15 cellular contexts compared by ENCODE assay signal in the genomic region with DNA sequence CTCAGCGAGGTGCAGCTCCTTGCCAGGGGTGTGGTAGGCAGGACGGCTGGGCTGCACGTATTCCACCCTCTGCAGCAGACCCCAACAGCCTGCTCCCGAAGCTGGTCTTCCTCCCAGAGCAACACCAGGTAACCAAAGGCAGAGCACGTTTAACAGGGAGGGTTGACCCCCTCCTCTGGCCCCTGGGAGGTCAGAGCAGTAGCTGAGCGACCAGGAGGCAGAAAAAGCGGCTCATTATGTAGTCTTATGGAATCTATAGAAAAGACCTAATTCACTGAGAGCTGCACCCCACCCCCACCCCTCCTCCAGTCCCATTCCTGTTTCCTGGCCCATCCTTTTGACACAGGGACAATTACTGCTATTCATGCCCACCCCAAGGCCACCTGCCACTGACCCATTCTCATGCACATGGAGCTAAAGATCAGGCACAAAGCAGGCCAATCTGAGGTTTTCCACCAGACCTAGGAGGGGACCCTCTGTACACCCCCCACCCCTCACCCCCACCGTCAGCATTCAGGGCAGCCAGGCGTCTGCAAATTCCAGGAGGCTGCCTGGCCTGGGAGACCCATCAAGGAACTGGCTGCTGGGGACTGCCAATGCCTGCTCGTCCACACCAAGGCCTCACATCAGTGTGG.
"Had no signal": no experiment of that assay in that cellular context is flagged by ENCODE, and none has a peak within 500 bp of the region (broad histone marks: within the 10 kb centered on the region; RNA-seq: fewer than 3 reads in every experiment).

No MANE protein-coding gene starts in this region.

- DNase-seq: activated CD8-positive, alpha-beta memory T cell treated with anti-CD3 and anti-CD28 coated beads, Interleukin-2, amount 50 U/mL, for 4 hours; activated CD8-positive, alpha-beta T cell treated with anti-CD3 and anti-CD28 coated beads for 36 hours; activated naive CD8-positive, alpha-beta T cell treated with anti-CD3 and anti-CD28 coated beads, Interleukin-2, amount 10 ng/mL, durations not matched to agents 7 days and 5 days; anterior cingulate cortex; esophagus squamous epithelium; foreskin fibroblast; glutamatergic neuron; immature natural killer cell; left cardiac atrium; naive thymus-derived CD8-positive, alpha-beta T cell; stimulated activated CD4-positive, alpha-beta T cell treated with anti-CD3 and anti-CD28 coated beads, Interleukin-12 subunit alpha, Interleukin-12 subunit beta, amount 100 ng/mL, for 4 hours; stimulated activated naive CD8-positive, alpha-beta T cell treated with anti-CD3 and anti-CD28 coated beads, Interleukin-15, amount 100 ng/mL, for 72 hours; T-helper 9 cell; testis had no signal

- H3K36me3 ChIP-seq: esophagus squamous epithelium had no signal

- ATAC-seq: activated CD8-positive, alpha-beta T cell treated with anti-CD3 and anti-CD28 coated beads for 36 hours; naive thymus-derived CD8-positive, alpha-beta T cell; stimulated activated naive CD8-positive, alpha-beta T cell treated with anti-CD3 and anti-CD28 coated beads, Interleukin-15, amount 100 ng/mL, for 72 hours had no signal

- H3K27ac ChIP-seq: esophagus squamous epithelium, testis had no signal

- H3K4me3 ChIP-seq: esophagus squamous epithelium, lung, testis had no signal

- H3K9me3 ChIP-seq: esophagus squamous epithelium, testis had no signal

- H3K27me3 ChIP-seq: testis had no signal
